Comparison of ENCODE assay signal across 19 cellular contexts in genomic region chr7:44235582-44236332, GRCh38. TPM values are rescaled to one million over a fixed set of nuclear protein-coding genes. Genes with fewer than 3 reads are reported as not detected.
DNase-seq lines count a peak whose midpoint lies in the region; ATAC-seq and TF ChIP-seq lines count a peak whose summit lies in the region.
"Had no signal": no experiment of that assay in that cellular context is flagged by ENCODE, and none has a peak within 500 bp of the region (broad histone marks: within the 10 kb centered on the region; RNA-seq: fewer than 3 reads in every experiment).

No MANE protein-coding gene starts in this region.

- TF ChIP-seq CTCF in neural crest cell (conservative IDR thresholded peaks at IDR 0.05): no peak

- H3K36me3 ChIP-seq in GM23248 (ENCODE audit: low read depth) (no peaks in the 10 kb centered on the region), SJCRH30 (no peaks in the 10 kb centered on the region)
- H3K36me3 ChIP-seq: brain microvascular endothelial cell, right atrium auricular region had no signal

- H3K27ac ChIP-seq in GM23248 (no peak overlapping the region), SJCRH30 (no peak overlapping the region; the same call in 1 of the 2 replicates)
- H3K27ac ChIP-seq: A549, brain microvascular endothelial cell, right atrium auricular region had no signal

- H2AFZ ChIP-seq in GM23248: no peak overlapping the region

- H3K27me3 ChIP-seq in GM23248 (replicated peaks; ENCODE audit: insufficient read depth) (no peaks in the 10 kb centered on the region), SJCRH30 (peaks cover 40% of the 10 kb centered on the region)
- H3K27me3 ChIP-seq: brain microvascular endothelial cell, dorsolateral prefrontal cortex, right atrium auricular region had no signal

- H4K20me1 ChIP-seq in GM23248 (ENCODE audit: insufficient read depth): no peaks in the 10 kb centered on the region

- H3K36me3 Mint-ChIP-seq in neural crest cell (ENCODE audit: low read depth) (no peaks in the 10 kb centered on the region), T-helper 17 cell (ENCODE audit: low read depth) (no peaks in the 10 kb centered on the region)
- H3K36me3 Mint-ChIP-seq: stimulated activated effector memory CD8-positive, alpha-beta T cell treated with anti-CD3 and anti-CD28 coated beads, Interleukin-12 subunit alpha, Interleukin-12 subunit beta, amount 100 ng/mL, for 72 hours had no signal

- H3K9me3 ChIP-seq in GM23248 (ENCODE audit: low read depth) (no peaks in the 10 kb centered on the region), SJCRH30 (replicated peaks) (no peaks in the 10 kb centered on the region), T-helper 17 cell (ENCODE audit: control insufficient read depth, low read length, poor library complexity, severe bottlenecking) (no peaks in the 10 kb centered on the region)
- H3K9me3 ChIP-seq: A549, right atrium auricular region had no signal

- H3K79me2 ChIP-seq in GM23248 (ENCODE audit: insufficient read depth): no peaks in the 10 kb centered on the region

- no peaks in the 10 kb centered on the region for H3F3A ChIP-seq in GM23248 (ENCODE audit: insufficient read depth)

- H3K4me3 ChIP-seq in GM23248: no peak overlapping the region
- H3K4me3 ChIP-seq in SJCRH30: no peak overlapping the region
- H3K4me3 ChIP-seq: A549, dorsolateral prefrontal cortex, right atrium auricular region had no signal

- no peaks in the 10 kb centered on the region for H3K9me2 ChIP-seq in GM23248 (ENCODE audit: insufficient read depth)

- no peaks in the 10 kb centered on the region for H3K27me3 Mint-ChIP-seq in neural crest cell (ENCODE audit: low read depth)
- H3K27me3 Mint-ChIP-seq in T-helper 17 cell: no peaks in the 10 kb centered on the region
- H3K27me3 Mint-ChIP-seq: activated B cell treated with CpG ODN at 0.5 μM for 24 hours had no signal

- H3K9ac ChIP-seq in GM23248: no peak overlapping the region

- no peaks in the 10 kb centered on the region for H3K9me3 Mint-ChIP-seq in neural crest cell
- H3K9me3 Mint-ChIP-seq: activated B cell treated with CpG ODN at 0.5 μM for 24 hours; stimulated activated effector memory CD8-positive, alpha-beta T cell treated with anti-CD3 and anti-CD28 coated beads, Interleukin-12 subunit alpha, Interleukin-12 subunit beta, amount 100 ng/mL, for 72 hours had no signal

- H3K4me1 Mint-ChIP-seq in neural crest cell (peaks cover 5% of the 10 kb centered on the region), T-helper 17 cell (peaks cover under 1% of the 10 kb centered on the region)
- H3K4me1 Mint-ChIP-seq: activated B cell treated with CpG ODN at 0.5 μM for 24 hours had no signal

- H3K4me1 ChIP-seq in GM23248 (ENCODE audit: insufficient read depth) (no peaks in the 10 kb centered on the region), SJCRH30 (peaks cover 14% of the 10 kb centered on the region)
- H3K4me1 ChIP-seq: A549 had no signal

- peak overlapping the region; percentile 84 for H3K27ac Mint-ChIP-seq in neural crest cell (ENCODE audit: unreplicated experiment)
- H3K27ac Mint-ChIP-seq in T-helper 17 cell: no peak overlapping the region
- H3K27ac Mint-ChIP-seq: activated B cell treated with CpG ODN at 0.5 μM for 24 hours; activated CD8-positive, alpha-beta T cell treated with anti-CD3 and anti-CD28 coated beads, Interleukin-2, amount 10 ng/mL, durations not matched to agents 7 days and 5 days; stimulated activated effector memory CD8-positive, alpha-beta T cell treated with anti-CD3 and anti-CD28 coated beads, Interleukin-12 subunit alpha, Interleukin-12 subunit beta, amount 100 ng/mL, for 72 hours had no signal

- in situ Hi-C loops in GM23248 (cut with MboI): no loop called here

- 58 to 62% methylated on average over 18 to 21 of the region's 22 CpGs for WGBS in GM23248 (ENCODE audit: low coverage in 1 of 2, low lambda C conversion rate in 2 of 2, missing lambda C conversion rate in 2 of 2), 2 experiments

- no peak for ATAC-seq in HG03039 (IDR thresholded peaks at IDR 0.05; ENCODE audit: unreplicated experiment)
- ATAC-seq in T-helper 17 cell: no peak
- ATAC-seq: A549; activated CD8-positive, alpha-beta T cell treated with anti-CD3 and anti-CD28 coated beads, Interleukin-2, amount 10 ng/mL, durations not matched to agents 7 days and 5 days; stimulated activated effector memory CD8-positive, alpha-beta T cell treated with anti-CD3 and anti-CD28 coated beads, Interleukin-12 subunit alpha, Interleukin-12 subunit beta, amount 100 ng/mL, for 72 hours had no signal

- H3K4me3 Mint-ChIP-seq in neural crest cell (no peak overlapping the region), T-helper 17 cell (no peak overlapping the region)
- H3K4me3 Mint-ChIP-seq: activated B cell treated with CpG ODN at 0.5 μM for 24 hours; activated CD8-positive, alpha-beta T cell treated with anti-CD3 and anti-CD28 coated beads, Interleukin-2, amount 10 ng/mL, durations not matched to agents 7 days and 5 days; stimulated activated effector memory CD8-positive, alpha-beta T cell treated with anti-CD3 and anti-CD28 coated beads, Interleukin-12 subunit alpha, Interleukin-12 subunit beta, amount 100 ng/mL, for 72 hours had no signal

- H3K4me2 ChIP-seq in GM23248 (ENCODE audit: unreplicated experiment): no peak overlapping the region
- H3K4me2 ChIP-seq: A549 had no signal

- peak in 2 of 3 experiments; percentile 85 to 94 for DNase-seq in NCI-H1417 (lab: John Stamatoyannopoulos, UW)
- DNase-seq in NCI-H1417 treated with DMSO at 0.1 percent for 48 hours (lab: John Stamatoyannopoulos, UW): no peak
- peak; percentile 54 for DNase-seq in GM23248
- DNase-seq in SJCRH30: peak; percentile 56 to 66
- DNase-seq in neural crest cell (ENCODE audit: low read depth, low spot score): no peak
- DNase-seq in T-helper 2 cell: no peak
- no peak for DNase-seq in T-helper 17 cell
- DNase-seq: activated B cell treated with CpG ODN at 0.5 μM for 24 hours; activated CD8-positive, alpha-beta T cell treated with anti-CD3 and anti-CD28 coated beads, Interleukin-2, amount 10 ng/mL, durations not matched to agents 7 days and 5 days; brain microvascular endothelial cell; foreskin melanocyte; NCI-H2171; SIG-M5; stimulated activated CD4-positive, alpha-beta T cell treated with anti-CD3 and anti-CD28 coated beads, Interleukin-15, amount 100 ng/mL, for 24 hours had no signal

RNA-seq across cellular contexts. Expression of gene YKT6, which starts 35.0 kb away (rescaled TPM):
- total RNA-seq in GM23248 (2014; rRNA removed; shearing (Covaris generic)): 148 and 149 TPM in 2 replicates
- polyA plus RNA-seq in GM23248 (2016; fragmentation: Nextera tagmentation; extraction: Ambion mirVana): 108 and 113 TPM in 2 replicates
- 98.6 and 101 TPM in 2 replicates for total RNA-seq in SJCRH30 (2014; rRNA removed; shearing (Covaris generic))
- total RNA-seq in neural crest cell: 95.9 and 97.4 TPM in 2 replicates
- 10 to 100 TPM; 68.2 to 68.9 TPM for total RNA-seq in T-helper 17 cell

RNA-seq across cellular contexts. Expression of gene GCK, which starts 46.5 kb away (rescaled TPM):
- 0.11 TPM in 1 of 2 replicates, not detected in the other for total RNA-seq in GM23248 (2014; rRNA removed; shearing (Covaris generic))
- polyA plus RNA-seq in GM23248 (2016; fragmentation: Nextera tagmentation; extraction: Ambion mirVana): 0.23 and 0.43 TPM in 2 replicates
- total RNA-seq in SJCRH30 (2014; rRNA removed; shearing (Covaris generic)): not detected in 2 replicates
- 0.42 and 0.52 TPM in 2 replicates for total RNA-seq in neural crest cell
- total RNA-seq in T-helper 17 cell: under 1 TPM in 1 of 2 donors, not detected in 1; 0.45 TPM
- total RNA-seq: activated CD8-positive, alpha-beta T cell treated with anti-CD3 and anti-CD28 coated beads, Interleukin-2, amount 10 ng/mL, durations not matched to agents 7 days and 5 days had no signal

Comparison
In these comparisons a context has a peak if more than half of its experiments do, and no peak if none do; other contexts are left out.
1. DNase-seq: peak in NCI-H1417 (2 of 3), GM23248 (single experiment) and SJCRH30 (2 of 2); none in NCI-H1417 treated with DMSO at 0.1 percent for 48 hours (single experiment), neural crest cell (single experiment), T-helper 2 cell (0 of 5) and T-helper 17 cell (0 of 3).